Comparison of ENCODE assay signal across 8 cellular contexts in genomic region chr7:100119701-100120517, GRCh38. TPM values are rescaled to one million over a fixed set of nuclear protein-coding genes. Genes with fewer than 3 reads are reported as not detected.
DNase-seq lines count a peak whose midpoint lies in the region; ATAC-seq lines count a peak whose summit lies in the region.

No MANE protein-coding gene starts in this region.

- no peaks in the 10 kb centered on the region for H3K27me3 ChIP-seq in effector memory CD4-positive, alpha-beta T cell (replicated peaks; ENCODE audit: control insufficient read depth, insufficient read depth, low read length, poor library complexity, severe bottlenecking)

- H3K9me3 ChIP-seq in effector memory CD4-positive, alpha-beta T cell (ENCODE audit: control insufficient read depth, low read length) = no peaks in the 10 kb centered on the region

- CTCF ChIA-PET in activated CD4-positive, alpha-beta T cell treated with anti-CD3 and anti-CD28 coated beads, Interleukin-2, amount 10 ng/mL, durations not matched to agents 7 days and 5 days (lab: Charles Lee) = interaction anchor here (0.7 to 5.2 kb wide), 4 partner anchors 11 to 37 kb away, joined by 3 to 36 read pairs (median 4); partner anchors contain the start of genes AP4M1 and MCM7

- ATAC-seq in HG02571 (IDR thresholded peaks at IDR 0.05; ENCODE audit: unreplicated experiment) = peak; percentile 53

- peaks cover 18% of the 10 kb centered on the region for H3K36me3 ChIP-seq in effector memory CD4-positive, alpha-beta T cell (ENCODE audit: control insufficient read depth, insufficient read depth, low read length)

- no peaks in the 10 kb centered on the region for H3K9me3 Mint-ChIP-seq in activated CD4-positive, alpha-beta T cell treated with anti-CD3 and anti-CD28 coated beads, Interleukin-2, amount 10 ng/mL, durations not matched to agents 7 days and 5 days

- H3K4me1 ChIP-seq in effector memory CD4-positive, alpha-beta T cell (ENCODE audit: control insufficient read depth, insufficient read depth, low read length, poor library complexity, severe bottlenecking) = peaks cover 13% of the 10 kb centered on the region

- no peaks in the 10 kb centered on the region for H3K27me3 Mint-ChIP-seq in activated CD4-positive, alpha-beta T cell treated with anti-CD3 and anti-CD28 coated beads, Interleukin-2, amount 10 ng/mL, durations not matched to agents 7 days and 5 days

- peaks cover 28% of the 10 kb centered on the region for H3K36me3 Mint-ChIP-seq in activated CD4-positive, alpha-beta T cell treated with anti-CD3 and anti-CD28 coated beads, Interleukin-2, amount 10 ng/mL, durations not matched to agents 7 days and 5 days (ENCODE audit: low read depth)

- peak overlapping the region; percentile 90 for H3K4me3 ChIP-seq in effector memory CD4-positive, alpha-beta T cell (ENCODE audit: insufficient read depth, low read depth, low read length, poor library complexity, severe bottlenecking)

- H3K27ac ChIP-seq in effector memory CD4-positive, alpha-beta T cell (ENCODE audit: insufficient read depth, low read length, poor library complexity, severe bottlenecking) = peak overlapping the region; percentile 96

- peaks cover 32% of the 10 kb centered on the region for H3K4me1 Mint-ChIP-seq in activated CD4-positive, alpha-beta T cell treated with anti-CD3 and anti-CD28 coated beads, Interleukin-2, amount 10 ng/mL, durations not matched to agents 7 days and 5 days

- H3K27ac Mint-ChIP-seq in activated CD4-positive, alpha-beta T cell treated with anti-CD3 and anti-CD28 coated beads, Interleukin-2, amount 10 ng/mL, durations not matched to agents 7 days and 5 days = peak overlapping the region; percentile 99

- POLR2A ChIA-PET in activated CD4-positive, alpha-beta T cell treated with anti-CD3 and anti-CD28 coated beads, Interleukin-2, amount 10 ng/mL, durations not matched to agents 7 days and 5 days (lab: Charles Lee) = no interaction called here

- H3K4me3 Mint-ChIP-seq in activated CD4-positive, alpha-beta T cell treated with anti-CD3 and anti-CD28 coated beads, Interleukin-2, amount 10 ng/mL, durations not matched to agents 7 days and 5 days = peak overlapping the region; percentile 83

- peak; percentile 50 for DNase-seq in NCI-H2196 (lab: John Stamatoyannopoulos, UW; ENCODE audit: unreplicated experiment)
- DNase-seq in NCI-H2196 treated with DMSO at 0.1 percent for 48 hours (lab: John Stamatoyannopoulos, UW; ENCODE audit: unreplicated experiment) = no peak
- DNase-seq in NCI-H2107 treated with DMSO at 0.1 percent for 48 hours (lab: John Stamatoyannopoulos, UW; ENCODE audit: unreplicated experiment) = peak; percentile 40
- DNase-seq in activated CD4-positive, alpha-beta T cell treated with anti-CD3 and anti-CD28 coated beads, Interleukin-2, amount 10 ng/mL, durations not matched to agents 7 days and 5 days = peak; percentile 77
- peak; percentile 42 to 69 (median 63) for DNase-seq in effector memory CD4-positive, alpha-beta T cell
- DNase-seq in medulla oblongata (ENCODE audit: extremely low spot score) = peak; percentile 85
- DNase-seq in stimulated activated CD8-positive, alpha-beta memory T cell treated with anti-CD3 and anti-CD28 coated beads, Interleukin-12 subunit alpha, Interleukin-12 subunit beta, amount 100 ng/mL, for 1 hour (ENCODE audit: low read depth) = peak; percentile 44

RNA-seq across cellular contexts. Expression of gene CNPY4, which starts 0.5 kb away (rescaled TPM):
- total RNA-seq in activated CD4-positive, alpha-beta T cell treated with anti-CD3 and anti-CD28 coated beads, Interleukin-2, amount 10 ng/mL, durations not matched to agents 7 days and 5 days = 10 to 100 TPM; 40.5 to 40.7 TPM

RNA-seq across cellular contexts. Expression of gene TAF6, which starts 0.8 kb away (rescaled TPM):
- 10 to 100 TPM; 60.1 to 65.5 TPM for total RNA-seq in activated CD4-positive, alpha-beta T cell treated with anti-CD3 and anti-CD28 coated beads, Interleukin-2, amount 10 ng/mL, durations not matched to agents 7 days and 5 days

RNA-seq across cellular contexts. Expression of gene MBLAC1, which starts 6.9 kb away (rescaled TPM):
- total RNA-seq in activated CD4-positive, alpha-beta T cell treated with anti-CD3 and anti-CD28 coated beads, Interleukin-2, amount 10 ng/mL, durations not matched to agents 7 days and 5 days = 1 to 10 TPM; 2.3 to 3.6 TPM

RNA-seq across cellular contexts. Expression of gene AP4M1, which starts 18.5 kb away (rescaled TPM):
- total RNA-seq in activated CD4-positive, alpha-beta T cell treated with anti-CD3 and anti-CD28 coated beads, Interleukin-2, amount 10 ng/mL, durations not matched to agents 7 days and 5 days = 10 to 100 TPM; 13.1 to 14.1 TPM

RNA-seq across cellular contexts. Expression of gene MCM7, which starts 18.7 kb away (rescaled TPM):
- 100 to 1,000 TPM; 292 to 321 TPM for total RNA-seq in activated CD4-positive, alpha-beta T cell treated with anti-CD3 and anti-CD28 coated beads, Interleukin-2, amount 10 ng/mL, durations not matched to agents 7 days and 5 days
